In the genomic region with DNA sequence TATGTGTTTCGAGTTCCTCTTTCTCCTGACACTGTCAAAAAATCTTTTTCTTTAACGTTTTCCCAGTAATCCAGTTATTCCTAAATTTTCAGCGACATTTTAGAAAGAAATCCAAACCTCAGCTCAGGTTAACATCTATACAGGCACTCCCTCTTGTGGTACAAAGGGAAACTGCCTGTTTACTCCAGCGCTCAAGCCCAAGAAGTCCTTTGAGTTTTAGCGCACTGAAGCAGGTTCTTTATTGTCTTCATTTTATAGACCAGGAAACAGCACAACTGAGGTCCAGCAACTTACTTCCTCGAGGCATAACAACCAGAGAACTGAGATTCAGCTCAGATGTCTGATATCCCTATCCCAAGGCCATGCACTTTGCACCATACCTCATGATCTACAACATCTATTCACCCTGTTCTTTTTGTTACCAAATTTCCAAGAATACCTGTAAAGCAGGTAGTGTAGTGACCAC, we compare ENCODE assay signal across 8 cellular contexts.
DNase-seq lines count a peak whose midpoint lies in the region; ATAC-seq, FAIRE-seq and TF ChIP-seq lines count a peak whose summit lies in the region.

No MANE protein-coding gene starts in this region.

- no peak for TF ChIP-seq POLR2A in H1 (IDR thresholded peaks at IDR 0.05; ENCODE audit: control extremely low read depth in 1 of 2, low read depth in 2 of 2, low read length in 2 of 2)

- peak; percentile 88 for DNase-seq in DMS 273 (lab: John Stamatoyannopoulos, UW; ENCODE audit: unreplicated experiment)
- peak; percentile 37 for DNase-seq in NCI-H2171 (lab: John Stamatoyannopoulos, UW)
- DNase-seq in H1 (ENCODE audit: low read depth in 1 of 2, low spot score in 2 of 2), result peak in 1 of 2 experiments; percentile 62
- no peak for DNase-seq in lung (ENCODE audit: low spot score)
- peak; percentile 36 for DNase-seq in stromal cell of bone marrow (ENCODE audit: low read depth)

- H3K27me3 ChIP-seq in H1 (replicated peaks in 1 of 4; ENCODE audit: control insufficient read depth in 3 of 4, extremely low read depth in 1 of 4, insufficient read depth in 3 of 4, low read length in 3 of 4), result no peaks in the 10 kb centered on the region
- no peaks in the 10 kb centered on the region for H3K27me3 ChIP-seq in lung (ENCODE audit: control insufficient read depth, insufficient read depth)

- H4K8ac ChIP-seq in H1 (ENCODE audit: extremely low read depth, insufficient read depth, low read length), result no peak overlapping the region

- H3K23me2 ChIP-seq in H1 (ENCODE audit: low read depth, low read length), result no peaks in the 10 kb centered on the region

- TF ChIP-seq EP300 in H1 (IDR thresholded peaks at IDR 0.05; ENCODE audit: borderline replicate concordance in 1 of 2, low read depth in 2 of 2, low read length in 2 of 2), result no peak

- 24% methylated on average over 6 of the region's 6 CpGs; no CpG with 5 or more reads in 1 of the 2 experiments for whole genome bisulfite sequencing in H1 (ENCODE audit: extremely low coverage in 1 of 2, insufficient coverage in 1 of 2, insufficient read length in 1 of 2, insufficient replicate concordance in 2 of 2, low coverage in 1 of 2, low lambda C conversion rate in 2 of 2, missing lambda C conversion rate in 1 of 2), 2 experiments
- 2 to 3% methylated on average over 6 of the region's 6 CpGs for WGBS in lung, 2 donors

- no peak overlapping the region for H4K5ac ChIP-seq in H1 (ENCODE audit: insufficient read length, low read depth, low read length)

- H3K23ac ChIP-seq in H1 (ENCODE audit: insufficient read length), result no peak overlapping the region

- POLR2A ChIA-PET in HEK293 (lab: Yijun Ruan, JAX) (interaction anchor here (0.7 kb wide), 1 partner anchor 143 kb away, joined by 3 read pairs; no protein-coding TSS in a partner anchor), H1 (lab: Charles Lee; ENCODE audit: partially characterized antibody) (interaction anchor here (1.1 kb wide), 2 partner anchors 141 to 144 kb away, joined by 5 read pairs; no protein-coding TSS in a partner anchor)

- no peak overlapping the region for H3K14ac ChIP-seq in H1 (ENCODE audit: insufficient read length)

- H3K18ac ChIP-seq in H1 (ENCODE audit: extremely low read depth, low read length), result no peak overlapping the region

- no peaks in the 10 kb centered on the region for H3K79me1 ChIP-seq in H1 (ENCODE audit: low read depth, low read length)

- no peak overlapping the region for H2AFZ ChIP-seq in H1 (ENCODE audit: low read length)

- no peak overlapping the region for H3K27ac ChIP-seq in HEK293 (ENCODE audit: extremely low read depth, low read depth, low read length)
- H3K27ac ChIP-seq in VCaP, result peak overlapping the region; percentile 60
- no peak overlapping the region for H3K27ac ChIP-seq in H1 (ENCODE audit: low read depth, low read length)
- H3K27ac ChIP-seq in lung (ENCODE audit: low read depth in 1 of 2, low read length in 1 of 2), result no peak overlapping the region

- FAIRE-seq in H1 (lab: Jason Lieb, UNC), result peak; percentile 72

- peaks cover 0 to 23% of the 10 kb centered on the region in 2 experiments; a peak in 2 of 4 replicates for H3K79me2 ChIP-seq in H1 (ENCODE audit: control insufficient read depth in 1 of 2, insufficient read depth in 2 of 2, low read length in 2 of 2)

- H3K4ac ChIP-seq in H1 (replicated peaks; ENCODE audit: insufficient read length, low read depth, low read length), result no peak overlapping the region

- H2BK12ac ChIP-seq in H1 (ENCODE audit: low read depth, low read length), result no peak overlapping the region

- no peak overlapping the region for H3K4me2 ChIP-seq in H1 (ENCODE audit: insufficient read depth in 1 of 2, low read depth in 2 of 2, low read length in 2 of 2)

- no peak overlapping the region for H3K56ac ChIP-seq in H1 (replicated peaks; ENCODE audit: insufficient read length, low read depth, low read length)

- H2AK5ac ChIP-seq in H1 (ENCODE audit: low read depth, low read length), result no peak overlapping the region

- H2BK20ac ChIP-seq in H1 (ENCODE audit: low read length), result no peak overlapping the region

- H3K4me3 ChIP-seq in HEK293 (ENCODE audit: low read depth, low read length), result no peak overlapping the region
- no peak overlapping the region for H3K4me3 ChIP-seq in H1 (ENCODE audit: extremely low read depth in 1 of 4, insufficient read depth in 2 of 4, low read depth in 3 of 4, low read length in 4 of 4)
- no peak overlapping the region for H3K4me3 ChIP-seq in lung

- H3K4me1 ChIP-seq in HEK293 (ENCODE audit: control insufficient read depth, insufficient read depth, low read length) (peaks cover 3% of the 10 kb centered on the region; the same call in 1 of the 2 replicates), H1 (replicated peaks in 1 of 4; ENCODE audit: control insufficient read depth in 3 of 4, insufficient read depth in 4 of 4, low read length in 3 of 4) (peaks cover 3 to 11% (median 7%) of the 10 kb centered on the region in 4 experiments; a peak in 4 of 7 replicates), lung (ENCODE audit: control insufficient read depth in 2 of 2, insufficient read depth in 2 of 2, low read length in 2 of 2) (peaks cover 4 to 9% of the 10 kb centered on the region in 2 donors)

- H3K36me3 ChIP-seq in HEK293 (ENCODE audit: control insufficient read depth in 2 of 2, insufficient read depth in 1 of 2, low read length in 2 of 2) (no peaks in the 10 kb centered on the region; a peak in 1 of 3 replicates), H1 (ENCODE audit: control insufficient read depth in 2 of 4, insufficient read depth in 4 of 4, low read length in 3 of 4) (peaks cover 0 to 3% (median 0%) of the 10 kb centered on the region in 4 experiments; a peak in 1 of 8 replicates), lung (ENCODE audit: control insufficient read depth in 2 of 2, insufficient read depth in 2 of 2, low read length in 2 of 2) (peaks cover 0 to 7% of the 10 kb centered on the region in 2 donors)

- no peak overlapping the region for H2BK120ac ChIP-seq in H1 (replicated peaks; ENCODE audit: low read depth, low read length)

- no peaks in the 10 kb centered on the region for H4K20me1 ChIP-seq in H1 (replicated peaks in 1 of 2; ENCODE audit: control insufficient read depth in 1 of 2, insufficient read depth in 2 of 2, low read length in 2 of 2)

- no peak overlapping the region for H2BK5ac ChIP-seq in H1 (ENCODE audit: low read depth, low read length)

- H2BK15ac ChIP-seq in H1 (ENCODE audit: low read length), result no peak overlapping the region

- CTCF ChIA-PET in HEK293 (lab: Yijun Ruan, JAX) (interaction anchor here (0.6 to 4.4 kb wide), 50 partner anchors 9 to 471 kb away, joined by 3 to 91 read pairs (median 4); no protein-coding TSS in a partner anchor), H1 (lab: Charles Lee; ENCODE audit: partially characterized antibody) (interaction anchor here (0.6 to 4.1 kb wide), 46 partner anchors 10 to 470 kb away, joined by 3 to 61 read pairs (median 4); no protein-coding TSS in a partner anchor)

- H3K9ac ChIP-seq in H1 (replicated peaks in 1 of 4; ENCODE audit: extremely low read depth in 1 of 4, low read depth in 3 of 4, low read length in 3 of 4), result no peak overlapping the region

- H4K91ac ChIP-seq in H1 (replicated peaks; ENCODE audit: insufficient read length, low read length), result no peak overlapping the region

- H3K9me3 ChIP-seq in HEK293 (ENCODE audit: control insufficient read depth, insufficient read depth, low read depth, low read length), result no peaks in the 10 kb centered on the region
- H3K9me3 ChIP-seq in H1 (ENCODE audit: insufficient read depth in 2 of 2, low read depth in 1 of 2, low read length in 1 of 2), result peaks cover 0 to 1% of the 10 kb centered on the region in 2 experiments; a peak in 2 of 4 replicates
- no peaks in the 10 kb centered on the region for H3K9me3 ChIP-seq in lung (ENCODE audit: control insufficient read depth in 2 of 2, insufficient read depth in 1 of 2, low read length in 1 of 2)

- peak; percentile 78 for ATAC-seq in lung (ENCODE audit: insufficient read depth, low FRiP score)
- no peak for ATAC-seq in GM19035 (IDR thresholded peaks at IDR 0.05; ENCODE audit: unreplicated experiment)

- peak; percentile 87 to 89 for TF ChIP-seq RAD21 in H1 (IDR thresholded peaks at IDR 0.05 in 1 of 2, conservative IDR thresholded peaks at IDR 0.05 in 1 of 2; ENCODE audit: low read depth in 2 of 2, low read length in 2 of 2)

- peak; percentile 71; the same call in 1 of the 2 replicates for TF ChIP-seq CTCF in HEK293 (tag by site-specific recombination; IDR thresholded peaks at IDR 0.05)
- peak; percentile 95 for TF ChIP-seq CTCF in VCaP (conservative IDR thresholded peaks at IDR 0.05)
- TF ChIP-seq CTCF in H1 (IDR thresholded peaks at IDR 0.05; ENCODE audit: control extremely low read depth in 1 of 3, insufficient read depth in 1 of 3, low read depth in 1 of 3, low read length in 3 of 3), result peak in 2 of 3 experiments; percentile 79 to 88; a peak in 3 of 4 replicates
- TF ChIP-seq CTCF in lung (IDR thresholded peaks at IDR 0.05; ENCODE audit: control extremely low read depth, extremely low read depth), result peak; percentile 89

TF ChIP-seq in HEK293, 187 proteins besides CTCF, POLR2A, EP300 and RAD21 (continues in another document):
- TF ChIP-seq OVOL3 (tag by site-specific recombination; IDR thresholded peaks at IDR 0.05) (no peak), ZNF350 (tag by site-specific recombination; IDR thresholded peaks at IDR 0.05) (no peak), IKZF3 (tag by site-specific recombination; IDR thresholded peaks at IDR 0.05) (peak; percentile 72)
